In the genomic region with DNA sequence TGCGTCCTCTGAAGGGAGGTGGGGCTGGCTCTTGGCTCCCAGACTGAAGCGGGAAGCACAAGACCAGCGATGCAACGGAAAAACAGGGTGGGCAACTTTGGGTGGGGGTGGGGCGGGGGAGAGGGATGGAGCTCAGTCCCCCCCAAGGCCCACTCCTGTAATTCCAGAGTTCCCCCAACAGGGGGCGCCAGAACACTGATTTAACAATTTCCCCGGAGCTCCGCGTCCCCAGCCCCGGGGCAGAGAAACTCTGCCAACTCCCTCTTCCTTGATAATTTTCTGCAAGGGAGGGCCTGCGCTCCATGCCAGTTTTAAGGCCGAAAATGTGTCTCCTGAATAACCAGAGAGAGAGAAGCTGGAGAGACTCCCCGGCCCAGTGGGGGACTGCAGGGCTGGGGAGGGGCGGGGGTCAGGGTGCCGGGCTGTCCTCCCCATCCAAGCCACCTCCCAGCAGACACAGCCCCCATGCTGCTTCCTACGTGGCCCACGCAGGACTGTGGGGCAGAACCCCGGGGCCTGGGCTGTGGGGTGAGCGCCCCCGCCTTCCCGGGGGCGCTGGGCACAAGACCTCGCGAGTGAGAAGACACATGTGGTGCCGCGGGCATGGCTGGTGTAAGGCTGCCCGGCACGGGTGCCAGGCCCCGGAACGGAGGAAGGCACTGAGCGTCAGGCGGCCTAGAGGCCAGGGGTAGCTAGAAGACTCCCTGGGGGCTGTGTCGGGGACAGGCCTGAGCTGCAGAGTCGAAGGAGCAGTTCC, we compare ENCODE assay signal across 8 cellular contexts. TPM values are rescaled to one million over a fixed set of nuclear protein-coding genes. Genes with fewer than 3 reads are reported as not detected.
DNase-seq lines count a peak whose midpoint lies in the region; ATAC-seq, FAIRE-seq and TF ChIP-seq lines count a peak whose summit lies in the region.

No MANE protein-coding gene starts in this region.

- POLR2A ChIA-PET in Panc1 (lab: Charles Lee) = interaction anchor here (0.8 kb wide), 1 partner anchor 182 kb away, joined by 3 read pairs; no protein-coding TSS in a partner anchor

- intact Hi-C loops in Panc1 (cut with micrococcal nuclease; ENCODE audit: unreplicated experiment) = loop anchor here (2.0 kb wide), 1 partner anchor 71 kb away; no protein-coding TSS in a partner anchor
- intact Hi-C loops in activated T-helper 2 cell treated with anti-CD3 and anti-CD28 coated beads, Interferon-gamma antibody, Interleukin-2, Interleukin-4, amounts not matched to agents 10 μg/mL and 5 μg/mL and 100 μg/mL, durations not matched to agents 14 hours and 24 hours and 36 hours (cut with micrococcal nuclease) = loop anchor here (1.0 to 2.0 kb wide), 2 partner anchors 71 to 143 kb away; no protein-coding TSS in a partner anchor

- FAIRE-seq in frontal cortex (lab: Jason Lieb, UNC) = no peak

- TF ChIP-seq CTCF in HFFc6 (IDR thresholded peaks at IDR 0.05) = peak; percentile 98
- peak; percentile 93 for TF ChIP-seq CTCF in Panc1 (IDR thresholded peaks at IDR 0.05)
- TF ChIP-seq CTCF in parathyroid adenoma (IDR thresholded peaks at IDR 0.05) = peak; percentile 75
- peak; percentile 99 for TF ChIP-seq CTCF in type B pancreatic cell (conservative IDR thresholded peaks at IDR 0.05)

- H2AFZ ChIP-seq in parathyroid adenoma = no peak overlapping the region

- DNase-seq in CD1c-positive myeloid dendritic cell (ENCODE audit: extremely low spot score) (peak; percentile 73), HFFc6 (peak; percentile 28), Panc1 (ENCODE audit: low read depth, low spot score) (no peak), frontal cortex (ENCODE audit: low spot score in 2 of 2) (peak; percentile 67 to 84), type B pancreatic cell (ENCODE audit: extremely low spot score, unreplicated experiment) (no peak)
- peak; percentile 43 for DNase-seq in activated T-helper 2 cell treated with anti-CD3 and anti-CD28 coated beads, Interferon-gamma antibody, Interleukin-2, Interleukin-4, amounts not matched to agents 10 μg/mL and 5 μg/mL and 100 μg/mL, durations not matched to agents 14 hours and 24 hours and 36 hours (ENCODE audit: low spot score)

- no peak overlapping the region for H3K9ac ChIP-seq in parathyroid adenoma

- no TSS peak for BruUV-seq in Panc1 (replicated peaks; lab: Mats Ljungman, UMichigan)

- H3K27me3 Mint-ChIP-seq in HFFc6 (ENCODE audit: insufficient read depth) = peaks cover 34% of the 10 kb centered on the region
- no peaks in the 10 kb centered on the region for H3K27me3 Mint-ChIP-seq in activated T-helper 2 cell treated with anti-CD3 and anti-CD28 coated beads, Interferon-gamma antibody, Interleukin-2, Interleukin-4, amounts not matched to agents 10 μg/mL and 5 μg/mL and 100 μg/mL, durations not matched to agents 14 hours and 24 hours and 36 hours (ENCODE audit: low read depth)
- peaks cover 3% of the 10 kb centered on the region for H3K27me3 Mint-ChIP-seq in type B pancreatic cell

- H3K79me2 ChIP-seq in parathyroid adenoma = no peaks in the 10 kb centered on the region

- H3K27ac Mint-ChIP-seq in HFFc6 = no peak overlapping the region
- H3K27ac Mint-ChIP-seq in activated T-helper 2 cell treated with anti-CD3 and anti-CD28 coated beads, Interferon-gamma antibody, Interleukin-2, Interleukin-4, amounts not matched to agents 10 μg/mL and 5 μg/mL and 100 μg/mL, durations not matched to agents 14 hours and 24 hours and 36 hours = no peak overlapping the region
- no peak overlapping the region for H3K27ac Mint-ChIP-seq in type B pancreatic cell

- in situ Hi-C loops in Panc1 (cut with HindIII; ENCODE audit: low pct_unique_long_range_greater_than_20kb, low sequenced_read_pairs) = no loop called here

- CTCF ChIA-PET in Panc1 (lab: Charles Lee) = interaction anchor here (0.6 to 1.6 kb wide), 19 partner anchors 8 to 350 kb away, joined by 3 to 11 read pairs (median 4); no protein-coding TSS in a partner anchor

- H3K27ac ChIP-seq in Panc1 (ENCODE audit: low read length) (no peak overlapping the region), parathyroid adenoma (no peak overlapping the region)

- H3K4me1 Mint-ChIP-seq in HFFc6 (ENCODE audit: low read depth) (no peaks in the 10 kb centered on the region), type B pancreatic cell (ENCODE audit: unreplicated experiment) (no peaks in the 10 kb centered on the region)
- no peaks in the 10 kb centered on the region for H3K4me1 Mint-ChIP-seq in activated T-helper 2 cell treated with anti-CD3 and anti-CD28 coated beads, Interferon-gamma antibody, Interleukin-2, Interleukin-4, amounts not matched to agents 10 μg/mL and 5 μg/mL and 100 μg/mL, durations not matched to agents 14 hours and 24 hours and 36 hours (ENCODE audit: low read depth)

- H3K4me1 ChIP-seq in Panc1 (ENCODE audit: control insufficient read depth, insufficient read depth, low read length) (no peaks in the 10 kb centered on the region), parathyroid adenoma (no peaks in the 10 kb centered on the region)

- no peaks in the 10 kb centered on the region for H3K27me3 ChIP-seq in Panc1 (ENCODE audit: control insufficient read depth, insufficient read depth, low read length)
- H3K27me3 ChIP-seq in parathyroid adenoma (ENCODE audit: control insufficient read depth, insufficient read depth, low read length) = no peaks in the 10 kb centered on the region

- H3K4me3 ChIP-seq in Panc1 (ENCODE audit: low read depth in 2 of 2, low read length in 2 of 2) (no peak overlapping the region), parathyroid adenoma (ENCODE audit: low read depth, low read length) (no peak overlapping the region)

- H3K4me2 ChIP-seq in parathyroid adenoma (ENCODE audit: low read length) = no peak overlapping the region

- no peak for ATAC-seq in Panc1
- no peak for ATAC-seq in HG03108 (IDR thresholded peaks at IDR 0.05; ENCODE audit: unreplicated experiment)

- H3K36me3 ChIP-seq in Panc1 (ENCODE audit: control insufficient read depth, insufficient read depth, low read length) (no peaks in the 10 kb centered on the region), parathyroid adenoma (ENCODE audit: control insufficient read depth, insufficient read depth, low read length) (no peaks in the 10 kb centered on the region)

- H3K9me3 ChIP-seq in Panc1 (ENCODE audit: control insufficient read depth, insufficient read depth, low read depth, low read length) = no peaks in the 10 kb centered on the region
- no peaks in the 10 kb centered on the region for H3K9me3 ChIP-seq in parathyroid adenoma (ENCODE audit: control insufficient read depth, low read length)

- no peaks in the 10 kb centered on the region for H3K36me3 Mint-ChIP-seq in HFFc6 (ENCODE audit: low read depth)
- H3K36me3 Mint-ChIP-seq in activated T-helper 2 cell treated with anti-CD3 and anti-CD28 coated beads, Interferon-gamma antibody, Interleukin-2, Interleukin-4, amounts not matched to agents 10 μg/mL and 5 μg/mL and 100 μg/mL, durations not matched to agents 14 hours and 24 hours and 36 hours (ENCODE audit: low read depth) = peaks cover 52% of the 10 kb centered on the region
- H3K36me3 Mint-ChIP-seq in type B pancreatic cell = no peaks in the 10 kb centered on the region

- H3K4me3 Mint-ChIP-seq in HFFc6 (no peak overlapping the region), type B pancreatic cell (no peak overlapping the region)
- H3K4me3 Mint-ChIP-seq in activated T-helper 2 cell treated with anti-CD3 and anti-CD28 coated beads, Interferon-gamma antibody, Interleukin-2, Interleukin-4, amounts not matched to agents 10 μg/mL and 5 μg/mL and 100 μg/mL, durations not matched to agents 14 hours and 24 hours and 36 hours (ENCODE audit: low read depth) = no peak overlapping the region

- no peaks in the 10 kb centered on the region for H3K9me3 Mint-ChIP-seq in HFFc6
- no peaks in the 10 kb centered on the region for H3K9me3 Mint-ChIP-seq in activated T-helper 2 cell treated with anti-CD3 and anti-CD28 coated beads, Interferon-gamma antibody, Interleukin-2, Interleukin-4, amounts not matched to agents 10 μg/mL and 5 μg/mL and 100 μg/mL, durations not matched to agents 14 hours and 24 hours and 36 hours
- no peaks in the 10 kb centered on the region for H3K9me3 Mint-ChIP-seq in type B pancreatic cell

RNA-seq across cellular contexts. Expression of a gene that starts 51.4 kb away (rescaled TPM):
- not detected for total RNA-seq in HFFc6 (2021; fragmentation: NEBNext Ultra II Directional; extraction: Animal tissue kit (Norgen Biotek cat#: 25700))
- total RNA-seq in Panc1 (2021; ENCODE audit: unreplicated experiment) = 0.46 TPM
- 0.33 TPM for polyA plus RNA-seq in Panc1 (2012; ENCODE audit: insufficient read length)
- 50.4 and 53.2 TPM in 2 replicates for total RNA-seq in activated T-helper 2 cell treated with anti-CD3 and anti-CD28 coated beads, Interferon-gamma antibody, Interleukin-2, Interleukin-4, amounts not matched to agents 10 μg/mL and 5 μg/mL and 100 μg/mL, durations not matched to agents 14 hours and 24 hours and 36 hours
- 127 TPM for total RNA-seq in frontal cortex
- 0.79 and 7.6 TPM in 2 replicates for total RNA-seq in type B pancreatic cell (ENCODE audit: low replicate concordance)

Comparison
In these comparisons a context has a peak if more than half of its experiments do, and no peak if none do; other contexts are left out.
1. DNase-seq: peak in CD1c-positive myeloid dendritic cell (single experiment), HFFc6 (single experiment), activated T-helper 2 cell treated with anti-CD3 and anti-CD28 coated beads, Interferon-gamma antibody, Interleukin-2, Interleukin-4, amounts not matched to agents 10 μg/mL and 5 μg/mL and 100 μg/mL, durations not matched to agents 14 hours and 24 hours and 36 hours (single experiment) and frontal cortex (2 of 2); none in Panc1 (single experiment) and type B pancreatic cell (single experiment).
2. Peak in every context shown above with its lines, with median percentiles within 50 percentile points of each other: CTCF ChIP-seq.